ENCODE assay signal across 1 cellular context in genomic region chr5:5351288-5352089, GRCh38.
TF ChIP-seq lines count a peak whose summit lies in the region.

No MANE protein-coding gene starts in this region.

TF ChIP-seq in HEK293, 187 proteins besides CTCF, POLR2A, EP300 and RAD21 (continued from another document):
- TF ChIP-seq ZBTB26 (tag by site-specific recombination; optimal IDR thresholded peaks at IDR 0.05) (no peak), GFI1B (tag by site-specific recombination; IDR thresholded peaks at IDR 0.05) (no peak), ZNF248 (tag by site-specific recombination; IDR thresholded peaks at IDR 0.05) (no peak), MZF1 (tag by site-specific recombination; IDR thresholded peaks at IDR 0.05; ENCODE audit: borderline replicate concordance) (no peak), ZNF580 (tag by site-specific recombination; IDR thresholded peaks at IDR 0.05) (no peak), ZXDB (tag by site-specific recombination; IDR thresholded peaks at IDR 0.05) (peak; percentile 39; the same call in 1 of the 2 replicates), ZNF223 (tag by site-specific recombination; IDR thresholded peaks at IDR 0.05) (no peak), FEZF1 (tag by site-specific recombination; IDR thresholded peaks at IDR 0.05) (0 out of 2 replicates have a peak, but pooled peaks have one; percentile 37)
